Comparison of ENCODE assay signal across 16 cellular contexts in the genomic region with DNA sequence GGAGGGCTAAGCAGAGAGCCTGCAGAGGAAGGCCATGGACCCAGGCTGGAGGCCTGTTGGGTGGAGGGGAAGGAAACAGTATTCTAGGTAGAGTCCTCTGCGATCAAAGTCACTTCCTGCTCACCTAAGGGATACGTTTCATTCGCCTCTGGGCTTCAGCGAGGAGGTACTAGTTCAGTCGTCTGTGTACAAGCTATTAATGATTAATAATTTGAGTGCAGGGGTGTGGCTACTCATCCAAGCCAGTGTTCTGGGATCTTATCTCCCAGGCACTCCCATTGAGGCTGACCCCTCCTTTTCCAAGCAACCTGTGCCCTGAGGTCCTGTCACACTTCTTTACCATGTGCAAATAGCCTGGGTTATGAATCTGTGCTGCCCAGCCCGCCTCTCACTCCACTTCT. TPM values are rescaled to one million over a fixed set of nuclear protein-coding genes. Genes with fewer than 3 reads are reported as not detected.
DNase-seq lines count a peak whose midpoint lies in the region; ATAC-seq and TF ChIP-seq lines count a peak whose summit lies in the region.
"Had no signal": no experiment of that assay in that cellular context is flagged by ENCODE, and none has a peak within 500 bp of the region (broad histone marks: within the 10 kb centered on the region; RNA-seq: fewer than 3 reads in every experiment).

No MANE protein-coding gene starts in this region.

- peaks cover 17% of the 10 kb centered on the region for H3K4me1 Mint-ChIP-seq in Caco-2 (ENCODE audit: low read depth, unreplicated experiment)

- H3K9me3 ChIP-seq in Caco-2: no peaks in the 10 kb centered on the region
- H3K9me3 ChIP-seq: prostate gland, SK-N-SH had no signal

- peak overlapping the region; percentile 54 for H3K27ac Mint-ChIP-seq in Caco-2 (ENCODE audit: unreplicated experiment)
- H3K27ac Mint-ChIP-seq: activated naive CD4-positive, alpha-beta T cell treated with anti-CD3 and anti-CD28 coated beads, Interleukin-2, amount 50 U/mL, for 72 hours had no signal

- H3K27me3 ChIP-seq in Caco-2 (replicated peaks; ENCODE audit: control insufficient read depth, insufficient read depth, low read length): no peaks in the 10 kb centered on the region
- H3K27me3 ChIP-seq: spleen had no signal

- BruUV-seq in Caco-2 (replicated peaks; lab: Mats Ljungman, UMichigan): no TSS peak

- H3K36me3 ChIP-seq in Caco-2 (ENCODE audit: control insufficient read depth, insufficient read depth, low read length): no peaks in the 10 kb centered on the region
- H3K36me3 ChIP-seq: prostate gland, spleen had no signal

- intact Hi-C loops in Caco-2 (cut with micrococcal nuclease; ENCODE audit: unreplicated experiment): loop anchor here (1.0 to 5.0 kb wide), 8 partner anchors 19 to 457 kb away; a partner anchor contains a TSS

- CTCF ChIA-PET in Caco-2 (lab: Charles Lee): interaction anchor here (0.6 to 3.0 kb wide), 28 partner anchors 12 to 457 kb away, joined by 3 to 35 read pairs (median 3); a partner anchor contains a TSS

- DNase-seq in Caco-2: peak; percentile 89 to 94
- DNase-seq in LNCaP clone FGC (ENCODE audit: low read depth): peak; percentile 25
- peak; percentile 70 for DNase-seq in left kidney (ENCODE audit: low read depth, low spot score)
- DNase-seq in renal cortical epithelial cell (ENCODE audit: low read depth): peak; percentile 76
- no peak for DNase-seq in activated CD4-positive, CD25-positive, alpha-beta regulatory T cell (lab: John Stamatoyannopoulos, UW)
- no peak for DNase-seq in hypothalamus (lab: John Stamatoyannopoulos, UW)
- no peak for DNase-seq in NCI-H1436 treated with DMSO at 0.1 percent for 48 hours (lab: John Stamatoyannopoulos, UW)
- DNase-seq: mesenchymal stem cell, NCI-H187 treated with DMSO at 0.1 percent for 48 hours, SK-N-SH had no signal

- H3K4me3 Mint-ChIP-seq in Caco-2 (ENCODE audit: unreplicated experiment): peak overlapping the region; percentile 71
- H3K4me3 Mint-ChIP-seq: nephron had no signal

- peaks cover 13% of the 10 kb centered on the region for H3K36me3 Mint-ChIP-seq in Caco-2 (ENCODE audit: insufficient read depth, unreplicated experiment)
- H3K36me3 Mint-ChIP-seq: activated naive CD4-positive, alpha-beta T cell treated with anti-CD3 and anti-CD28 coated beads, Interleukin-2, amount 50 U/mL, for 72 hours; CD8-positive, alpha-beta memory T cell had no signal

- TF ChIP-seq CTCF in Caco-2 (IDR thresholded peaks at IDR 0.05; ENCODE audit: insufficient read depth in 1 of 2, low read depth in 1 of 2, low read length in 1 of 2, severe bottlenecking in 1 of 2, unreplicated experiment in 1 of 2) (no peak), LNCaP clone FGC (IDR thresholded peaks at IDR 0.05; ENCODE audit: control insufficient read depth, extremely low read depth, insufficient read depth) (no peak)

- peak overlapping the region; percentile 30; the same call in 1 of the 2 replicates for H3K4me3 ChIP-seq in Caco-2 (ENCODE audit: low read depth, low read length)
- no peak overlapping the region for H3K4me3 ChIP-seq in LNCaP clone FGC (ENCODE audit: low read depth, low read length)
- H3K4me3 ChIP-seq: prostate gland had no signal

- no peaks in the 10 kb centered on the region for H3K27me3 Mint-ChIP-seq in Caco-2 (ENCODE audit: insufficient read depth, unreplicated experiment)

- ATAC-seq in HG03432 (IDR thresholded peaks at IDR 0.05; ENCODE audit: unreplicated experiment): no peak

- H3K9me3 Mint-ChIP-seq in Caco-2 (ENCODE audit: unreplicated experiment): no peaks in the 10 kb centered on the region
- H3K9me3 Mint-ChIP-seq: activated naive CD4-positive, alpha-beta T cell treated with anti-CD3 and anti-CD28 coated beads, Interleukin-2, amount 50 U/mL, for 72 hours; nephron had no signal

- H3K4me1 ChIP-seq in Caco-2: peaks cover 10% of the 10 kb centered on the region
- H3K4me1 ChIP-seq: prostate gland had no signal

- POLR2A ChIA-PET in Caco-2 (lab: Charles Lee): interaction anchor here (1.0 to 1.5 kb wide), 2 partner anchors 25 to 135 kb away, joined by 3 to 5 read pairs; a partner anchor contains a TSS

RNA-seq across cellular contexts. Expression of a gene that starts 25.2 kb away (rescaled TPM):
- total RNA-seq in Caco-2 (2022) (41.5 and 43.9 TPM in 2 replicates), renal cortical epithelial cell (1.4 and 5.4 TPM in 2 replicates)

Comparison
In these comparisons a context has a peak if more than half of its experiments do, and no peak if none do; other contexts are left out.
1. DNase-seq: peak in Caco-2 (2 of 2), LNCaP clone FGC (single experiment), left kidney (single experiment) and renal cortical epithelial cell (single experiment); none in activated CD4-positive, CD25-positive, alpha-beta regulatory T cell (0 of 4), hypothalamus (0 of 51) and NCI-H1436 treated with DMSO at 0.1 percent for 48 hours (single experiment).